In the genomic region with DNA sequence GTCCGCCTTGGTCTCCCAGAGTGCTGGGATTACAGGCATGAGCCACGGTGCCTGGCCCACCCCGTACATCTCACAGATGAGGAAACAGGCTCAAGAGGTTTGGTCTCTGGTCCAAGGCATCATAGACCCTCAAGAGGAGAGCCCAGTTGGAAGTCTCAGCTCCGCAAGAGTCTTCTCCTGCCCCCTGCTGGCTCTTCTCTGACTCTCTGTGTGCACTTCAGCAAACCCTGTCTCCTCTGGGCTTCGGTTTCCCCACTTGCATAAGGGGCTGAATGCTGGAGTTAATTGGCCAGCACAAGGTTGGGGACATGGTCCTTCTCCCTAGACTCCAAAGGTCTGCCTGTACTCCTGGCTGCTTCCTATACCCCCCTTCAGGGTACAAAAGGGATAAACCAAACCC, we compare ENCODE assay signal across 11 cellular contexts. TPM values are rescaled to one million over a fixed set of nuclear protein-coding genes. Genes with fewer than 3 reads are reported as not detected.
DNase-seq lines count a peak whose midpoint lies in the region; ATAC-seq, FAIRE-seq and TF ChIP-seq lines count a peak whose summit lies in the region.
"Had no signal": no experiment of that assay in that cellular context is flagged by ENCODE, and none has a peak within 500 bp of the region (broad histone marks: within the 10 kb centered on the region; RNA-seq: fewer than 3 reads in every experiment).

No MANE protein-coding gene starts in this region.

- H3K9me3 ChIP-seq in K562 (replicated peaks; ENCODE audit: control insufficient read depth, insufficient read depth, low read depth, low read length) (no peaks in the 10 kb centered on the region), neural cell (ENCODE audit: low read length) (no peaks in the 10 kb centered on the region)

- DNase-seq in GM06990 (ENCODE audit: extremely low read depth, insufficient read length) (no peak), Kasumi-1 (lab: John Stamatoyannopoulos, UW) (peak; percentile 48 to 60), K562 (ENCODE audit: extremely low read depth in 1 of 4, low spot score in 3 of 4) (peak in 3 of 4 experiments; percentile 27 to 62 (median 40)), amniotic stem cell (lab: John Stamatoyannopoulos, UW) (no peak), DMS153 treated with DMSO at 0.1 percent for 48 hours (lab: John Stamatoyannopoulos, UW; ENCODE audit: unreplicated experiment) (no peak), mesothelial cell of epicardium (ENCODE audit: low spot score in 2 of 2, unreplicated experiment in 2 of 2) (no peak)
- DNase-seq: activated CD4-positive, alpha-beta T cell treated with anti-CD3 and anti-CD28 coated beads for 4 hours; stimulated activated naive B cell treated with anti-CD40 and anti-IgM and Interleukin-4, amounts not matched to agents 10 μg/mL and 1 μg/mL and 100 μg/mL, for 72 hours had no signal

- H3K9me1 ChIP-seq in K562 (ENCODE audit: control insufficient read depth, insufficient read depth, low read length): no peaks in the 10 kb centered on the region

- POLR2A ChIA-PET in K562 (lab: Yijun Ruan, JAX): interaction anchor here (0.6 to 1.3 kb wide), 4 partner anchors 9 to 304 kb away, joined by 3 to 4 read pairs (median 4); no protein-coding TSS in a partner anchor

- H3K9ac ChIP-seq in K562 (ENCODE audit: insufficient read depth in 1 of 2, low read depth in 2 of 2, low read length in 2 of 2) (0 out of 4 replicates have a peak overlapping the region, but pooled peaks of 1 of the 2 experiments have one; percentile 48), neural cell (ENCODE audit: low read length) (no peak overlapping the region)

- H3K27ac ChIP-seq in K562 (ENCODE audit: extremely low read depth, low read depth, low read length): no peak overlapping the region
- H3K27ac ChIP-seq in neural cell (ENCODE audit: low read length): no peak overlapping the region

- in situ Hi-C loops in K562 (cut with MboI): no loop called here

- WGBS in K562 (ENCODE audit: insufficient coverage, low coverage, missing lambda C conversion rate): 47% methylated on average over 4 of the region's 5 CpGs

- CTCF ChIA-PET in K562 (lab: Yijun Ruan, JAX; ENCODE audit: low intra/inter-chr PET ratio): no interaction called here

- H3K27me3 ChIP-seq in GM06990 (replicated peaks; ENCODE audit: control insufficient read depth, insufficient read depth, low read length): no peaks in the 10 kb centered on the region
- H3K27me3 ChIP-seq in K562 (ENCODE audit: control insufficient read depth in 2 of 2, insufficient read depth in 2 of 2, low read length in 2 of 2): no peaks in the 10 kb centered on the region
- H3K27me3 ChIP-seq in neural cell (ENCODE audit: insufficient read depth, low read depth, low read length): no peaks in the 10 kb centered on the region

- TF ChIP-seq RAD21 in K562 (CRISPR knock-in tag; conservative IDR thresholded peaks at IDR 0.05 in 1 of 2, IDR thresholded peaks at IDR 0.05 in 1 of 2): peak in 1 of 2 experiments; percentile 53; a peak in 2 of 4 replicates
- no peak for TF ChIP-seq RAD21 in neural cell (conservative IDR thresholded peaks at IDR 0.05)

- H4K20me1 ChIP-seq in K562 (replicated peaks; ENCODE audit: control insufficient read depth, insufficient read depth, low read length) (no peaks in the 10 kb centered on the region), neural cell (ENCODE audit: insufficient read depth) (no peaks in the 10 kb centered on the region)

- H3K4me3 ChIP-seq in GM06990 (replicated peaks; ENCODE audit: low read depth, low read length) (no peak overlapping the region), K562 (no peak overlapping the region), neural cell (ENCODE audit: low read length) (no peak overlapping the region)

- H3K9me3 Mint-ChIP-seq in mesothelial cell of epicardium: no peaks in the 10 kb centered on the region
- H3K9me3 Mint-ChIP-seq: dendritic cell treated with granulocyte-macrophage colony-stimulating factor and Interleukin-4, amounts not matched to agents 40 ng/mL and 50 ng/mL, for 4 days; IgD-negative memory B cell; stimulated activated naive B cell treated with anti-CD40 and anti-IgM and Interleukin-4, amounts not matched to agents 10 μg/mL and 1 μg/mL and 100 μg/mL, for 72 hours had no signal

- no peak overlapping the region for H2AFZ ChIP-seq in K562 (ENCODE audit: low read depth, low read length)
- H2AFZ ChIP-seq in neural cell (ENCODE audit: low read depth, low read length): no peak overlapping the region

- peaks cover 9 to 41% of the 10 kb centered on the region in 2 experiments; a peak in 4 of 5 replicates for H3K4me1 ChIP-seq in K562 (replicated peaks in 1 of 2; ENCODE audit: control insufficient read depth in 2 of 2, insufficient read depth in 2 of 2, low read length in 2 of 2)

- H3F3A ChIP-seq in neural cell (ENCODE audit: insufficient read depth, low read length, poor library complexity, severe bottlenecking): no peaks in the 10 kb centered on the region

- TF ChIP-seq CTCF in GM06990 (IDR thresholded peaks at IDR 0.05; ENCODE audit: insufficient read depth, low read length, poor library complexity, severe bottlenecking) (peak; percentile 45), K562 (IDR thresholded peaks at IDR 0.05 in 2 of 3, conservative IDR thresholded peaks at IDR 0.05 in 1 of 3; ENCODE audit: insufficient read depth in 2 of 3, low read depth in 1 of 3, low read length in 3 of 3) (peak; percentile 58 to 63 (median 58)), neural cell (IDR thresholded peaks at IDR 0.05; ENCODE audit: poor library complexity, severe bottlenecking) (peak; percentile 26), mesothelial cell of epicardium (IDR thresholded peaks at IDR 0.05; ENCODE audit: unreplicated experiment) (no peak)

- no peak overlapping the region for H3K4me3 Mint-ChIP-seq in mesothelial cell of epicardium
- H3K4me3 Mint-ChIP-seq: dendritic cell treated with granulocyte-macrophage colony-stimulating factor and Interleukin-4, amounts not matched to agents 40 ng/mL and 50 ng/mL, for 4 days; IgD-negative memory B cell; stimulated activated naive B cell treated with anti-CD40 and anti-IgM and Interleukin-4, amounts not matched to agents 10 μg/mL and 1 μg/mL and 100 μg/mL, for 72 hours had no signal

- no peak for FAIRE-seq in K562 (lab: Jason Lieb, UNC)

- no peak for TF ChIP-seq EP300 in K562 (IDR thresholded peaks at IDR 0.05; ENCODE audit: low read length)
- TF ChIP-seq EP300 in neural cell (conservative IDR thresholded peaks at IDR 0.05; ENCODE audit: poor library complexity, severe bottlenecking): no peak

- H3K27me3 Mint-ChIP-seq in mesothelial cell of epicardium (ENCODE audit: low read depth): no peaks in the 10 kb centered on the region
- H3K27me3 Mint-ChIP-seq: IgD-negative memory B cell; stimulated activated naive B cell treated with anti-CD40 and anti-IgM and Interleukin-4, amounts not matched to agents 10 μg/mL and 1 μg/mL and 100 μg/mL, for 72 hours had no signal

- no peaks in the 10 kb centered on the region for H3K36me3 Mint-ChIP-seq in mesothelial cell of epicardium

- intact Hi-C loops in K562 (cut with micrococcal nuclease): loop anchor here (10.0 kb wide), 1 partner anchor 345 kb away; the partner anchor contains the start of gene BSN

- no TSS peak for BruUV-seq in K562 (replicated peaks; lab: Mats Ljungman, UMichigan)

- no peak overlapping the region for H3K27ac Mint-ChIP-seq in mesothelial cell of epicardium
- H3K27ac Mint-ChIP-seq: dendritic cell treated with granulocyte-macrophage colony-stimulating factor and Interleukin-4, amounts not matched to agents 40 ng/mL and 50 ng/mL, for 4 days; IgD-negative memory B cell; stimulated activated naive B cell treated with anti-CD40 and anti-IgM and Interleukin-4, amounts not matched to agents 10 μg/mL and 1 μg/mL and 100 μg/mL, for 72 hours had no signal

- H3K79me2 ChIP-seq in K562 (ENCODE audit: control insufficient read depth, insufficient read depth, low read length): peaks cover 16% of the 10 kb centered on the region
- no peaks in the 10 kb centered on the region for H3K79me2 ChIP-seq in neural cell (replicated peaks; ENCODE audit: insufficient read depth, low read length)

- no peak overlapping the region; the same call in 1 of the 2 replicates for H3K4me2 ChIP-seq in K562 (ENCODE audit: insufficient read depth, low read length)
- H3K4me2 ChIP-seq in neural cell (ENCODE audit: low read length): no peak overlapping the region

- H3K36me3 ChIP-seq in GM06990 (ENCODE audit: control insufficient read depth, insufficient read depth, low read length) (no peaks in the 10 kb centered on the region; the same call in 1 of the 2 replicates), K562 (ENCODE audit: control insufficient read depth, insufficient read depth, low read length) (peaks cover 4% of the 10 kb centered on the region; the same call in 1 of the 3 replicates), neural cell (ENCODE audit: insufficient read depth, low read length) (no peaks in the 10 kb centered on the region)

- TF ChIP-seq POLR2A in K562 (conservative IDR thresholded peaks at IDR 0.05): no peak

- H3K9me2 ChIP-seq in neural cell (ENCODE audit: insufficient read depth, low read length): no peaks in the 10 kb centered on the region

- peak; percentile 36 for ATAC-seq in K562
- ATAC-seq: stimulated activated naive B cell treated with anti-CD40 and anti-IgM and Interleukin-4, amounts not matched to agents 10 μg/mL and 1 μg/mL and 100 μg/mL, for 72 hours had no signal

- H3K4me1 Mint-ChIP-seq in mesothelial cell of epicardium: peaks cover 3% of the 10 kb centered on the region

RNA-seq across cellular contexts. Expression of gene MST1R, which starts 3.9 kb away (rescaled TPM):
- total RNA-seq in K562 (2011; cell fraction: chromatin; rRNA removed; ENCODE audit: low replicate concordance): 33.5 and 111 TPM in 2 replicates
- 67.0 and 71.2 TPM in 2 replicates for total RNA-seq in K562 (2011; cell fraction: nucleolus; rRNA removed)
- total RNA-seq in K562 (2011; cell fraction: nucleoplasm; rRNA removed): 41.4 and 44.9 TPM in 2 replicates
- 3.8 and 3.9 TPM in 2 replicates for total RNA-seq in K562 (2014; rRNA removed)
- 1.3 and 1.9 TPM in 2 replicates for total RNA-seq in K562 (2014; rRNA removed; fragmentation: Illumina TruSeq; extraction: Trizol)
- total RNA-seq in K562 (2015; rRNA removed; fragmentation: Illumina TruSeq; extraction: Trizol): 2.0 TPM in 2 replicates
- total RNA-seq in K562 (2021): 8.1 and 9.1 TPM in 2 replicates
- polyA plus RNA-seq in K562 (2011; rRNA removed): 10.0 and 12.5 TPM in 2 replicates
- 8.7 and 12.9 TPM in 2 replicates for polyA plus RNA-seq in K562 (2011; cell fraction: cytosol; rRNA removed)
- polyA plus RNA-seq in K562 (2011; cell fraction: nucleus; rRNA removed): 108 and 157 TPM in 2 replicates
- polyA plus RNA-seq in K562 (2012): 5.8 and 7.3 TPM in 2 replicates
- polyA plus RNA-seq in K562 (2014; fragmentation: Illumina TruSeq; extraction: Trizol): 4.2 and 5.3 TPM in 2 replicates
- 1 to 10 TPM; 2.6 to 2.7 TPM for polyA plus RNA-seq in K562 (2014; fragmentation: Nextera tagmentation; extraction: Ambion mirVana)
- 5.3 and 10.1 TPM in 2 replicates for polyA plus RNA-seq in K562 (2014; rRNA removed)
- 5.6 and 6.5 TPM in 2 replicates for polyA minus RNA-seq in K562 (2011; rRNA and poly(A)+ RNA removed)
- polyA minus RNA-seq in K562 (2011; cell fraction: cytosol; rRNA and poly(A)+ RNA removed): 6.6 and 7.5 TPM in 2 replicates
- 24.5 and 26.3 TPM in 2 replicates for polyA minus RNA-seq in K562 (2011; cell fraction: nucleus; rRNA and poly(A)+ RNA removed)
- polyA plus RNA-seq in neural cell: 2.0 and 4.2 TPM in 2 replicates
- polyA minus RNA-seq in neural cell: 1.5 and 2.5 TPM in 2 replicates
- total RNA-seq in mesothelial cell of epicardium: 3.8 to 7.0 TPM (median 4.3 TPM) in 3 replicates

RNA-seq across cellular contexts. Expression of gene MON1A, which starts 29.8 kb away (rescaled TPM):
- 7.5 and 24.3 TPM in 2 replicates for total RNA-seq in K562 (2011; cell fraction: chromatin; rRNA removed; ENCODE audit: low replicate concordance)
- total RNA-seq in K562 (2011; cell fraction: nucleolus; rRNA removed): 12.4 and 15.2 TPM in 2 replicates
- total RNA-seq in K562 (2011; cell fraction: nucleoplasm; rRNA removed): 12.1 and 14.5 TPM in 2 replicates
- total RNA-seq in K562 (2014; rRNA removed): 12.6 and 15.7 TPM in 2 replicates
- 3.4 and 4.1 TPM in 2 replicates for total RNA-seq in K562 (2014; rRNA removed; fragmentation: Illumina TruSeq; extraction: Trizol)
- 7.9 and 8.7 TPM in 2 replicates for total RNA-seq in K562 (2015; rRNA removed; fragmentation: Illumina TruSeq; extraction: Trizol)
- 13.8 and 14.7 TPM in 2 replicates for total RNA-seq in K562 (2021)
- 5.8 and 7.8 TPM in 2 replicates for polyA plus RNA-seq in K562 (2011; rRNA removed)
- polyA plus RNA-seq in K562 (2011; cell fraction: cytosol; rRNA removed): 12.0 and 31.0 TPM in 2 replicates
- 12.5 and 19.2 TPM in 2 replicates for polyA plus RNA-seq in K562 (2011; cell fraction: nucleus; rRNA removed)
- polyA plus RNA-seq in K562 (2012): 10.5 and 11.5 TPM in 2 replicates
- polyA plus RNA-seq in K562 (2014; fragmentation: Illumina TruSeq; extraction: Trizol): 6.8 and 8.4 TPM in 2 replicates
- polyA plus RNA-seq in K562 (2014; fragmentation: Nextera tagmentation; extraction: Ambion mirVana): 1 to 10 TPM; 1.1 to 1.5 TPM
- polyA plus RNA-seq in K562 (2014; rRNA removed): 12.9 and 13.4 TPM in 2 replicates
- polyA minus RNA-seq in K562 (2011; rRNA and poly(A)+ RNA removed): 3.2 and 5.0 TPM in 2 replicates
- 6.2 and 10.4 TPM in 2 replicates for polyA minus RNA-seq in K562 (2011; cell fraction: cytosol; rRNA and poly(A)+ RNA removed)
- 5.5 and 5.9 TPM in 2 replicates for polyA minus RNA-seq in K562 (2011; cell fraction: nucleus; rRNA and poly(A)+ RNA removed)
- 35.4 and 41.3 TPM in 2 replicates for polyA plus RNA-seq in neural cell
- 19.7 and 24.1 TPM in 2 replicates for polyA minus RNA-seq in neural cell
- 5.7 to 6.2 TPM (median 5.7 TPM) in 3 replicates for total RNA-seq in mesothelial cell of epicardium

RNA-seq across cellular contexts. Expression of gene CAMKV, which starts 30.1 kb away (rescaled TPM):
- 1.7 and 5.6 TPM in 2 replicates for total RNA-seq in K562 (2011; cell fraction: chromatin; rRNA removed; ENCODE audit: low replicate concordance)
- total RNA-seq in K562 (2011; cell fraction: nucleolus; rRNA removed): 3.2 and 4.2 TPM in 2 replicates
- 1.5 and 2.2 TPM in 2 replicates for total RNA-seq in K562 (2011; cell fraction: nucleoplasm; rRNA removed)
- total RNA-seq in K562 (2014; rRNA removed) (1.2 and 1.8 TPM in 2 replicates), K562 (2014; rRNA removed; fragmentation: Illumina TruSeq; extraction: Trizol) (0.51 and 0.73 TPM in 2 replicates), K562 (2015; rRNA removed; fragmentation: Illumina TruSeq; extraction: Trizol) (0.26 and 0.51 TPM in 2 replicates), K562 (2021) (2.3 and 2.7 TPM in 2 replicates), mesothelial cell of epicardium (0.14 to 0.58 TPM in 2 of 3 replicates, not detected in the other)
- polyA plus RNA-seq in K562 (2011; rRNA removed) (1.0 and 1.5 TPM in 2 replicates), K562 (2014; fragmentation: Illumina TruSeq; extraction: Trizol) (0.79 and 1.4 TPM in 2 replicates), K562 (2014; fragmentation: Nextera tagmentation; extraction: Ambion mirVana) (under 1 TPM; 0.08 to 0.22 TPM), K562 (2014; rRNA removed) (1.5 and 1.7 TPM in 2 replicates), neural cell (293 and 316 TPM in 2 replicates)
- 0.86 and 1.3 TPM in 2 replicates for polyA plus RNA-seq in K562 (2011; cell fraction: cytosol; rRNA removed)
- polyA plus RNA-seq in K562 (2011; cell fraction: nucleus; rRNA removed): 3.4 and 10.4 TPM in 2 replicates
- polyA plus RNA-seq in K562 (2012): 0.19 and 0.57 TPM in 2 replicates
- 0.99 and 1.2 TPM in 2 replicates for polyA minus RNA-seq in K562 (2011; rRNA and poly(A)+ RNA removed)
- 0.76 TPM in 1 of 2 replicates, not detected in the other for polyA minus RNA-seq in K562 (2011; cell fraction: cytosol; rRNA and poly(A)+ RNA removed)
- polyA minus RNA-seq in K562 (2011; cell fraction: nucleus; rRNA and poly(A)+ RNA removed): 0.89 and 1.8 TPM in 2 replicates
- polyA minus RNA-seq in neural cell: 148 and 151 TPM in 2 replicates
- polyA plus RNA-seq: IgD-negative memory B cell had no signal

RNA-seq across cellular contexts. Expression of gene RBM6, which starts 40.1 kb away (rescaled TPM):
- total RNA-seq in K562 (2011; cell fraction: chromatin; rRNA removed; ENCODE audit: low replicate concordance): 148 and 318 TPM in 2 replicates
- total RNA-seq in K562 (2011; cell fraction: nucleolus; rRNA removed): 81.0 and 95.5 TPM in 2 replicates
- 131 and 141 TPM in 2 replicates for total RNA-seq in K562 (2011; cell fraction: nucleoplasm; rRNA removed)
- total RNA-seq in K562 (2014; rRNA removed) (53.2 and 54.8 TPM in 2 replicates), K562 (2014; rRNA removed; fragmentation: Illumina TruSeq; extraction: Trizol) (63.2 and 73.7 TPM in 2 replicates), K562 (2015; rRNA removed; fragmentation: Illumina TruSeq; extraction: Trizol) (72.0 and 80.3 TPM in 2 replicates), K562 (2021) (50.2 and 54.8 TPM in 2 replicates), mesothelial cell of epicardium (158 to 162 TPM (median 159 TPM) in 3 replicates)
- polyA plus RNA-seq in K562 (2011; rRNA removed) (49.9 and 57.8 TPM in 2 replicates), K562 (2014; fragmentation: Illumina TruSeq; extraction: Trizol) (66.3 and 82.2 TPM in 2 replicates), K562 (2014; fragmentation: Nextera tagmentation; extraction: Ambion mirVana) (10 to 100 TPM; 19.9 to 36.9 TPM), K562 (2014; rRNA removed) (61.1 and 63.4 TPM in 2 replicates), neural cell (177 and 192 TPM in 2 replicates)
- polyA plus RNA-seq in K562 (2011; cell fraction: cytosol; rRNA removed): 15.5 and 22.9 TPM in 2 replicates
- polyA plus RNA-seq in K562 (2011; cell fraction: nucleus; rRNA removed): 108 and 122 TPM in 2 replicates
- polyA plus RNA-seq in K562 (2012): 36.6 and 49.5 TPM in 2 replicates
- 46.2 and 51.1 TPM in 2 replicates for polyA minus RNA-seq in K562 (2011; rRNA and poly(A)+ RNA removed)
- 13.9 and 17.2 TPM in 2 replicates for polyA minus RNA-seq in K562 (2011; cell fraction: cytosol; rRNA and poly(A)+ RNA removed)
- 22.6 and 39.7 TPM in 2 replicates for polyA minus RNA-seq in K562 (2011; cell fraction: nucleus; rRNA and poly(A)+ RNA removed)
- 115 and 129 TPM in 2 replicates for polyA minus RNA-seq in neural cell

RNA-seq across cellular contexts. Expression of gene TRAIP, which starts 43.5 kb away (rescaled TPM):
- 34.3 and 75.0 TPM in 2 replicates for total RNA-seq in K562 (2011; cell fraction: chromatin; rRNA removed; ENCODE audit: low replicate concordance)
- 42.7 and 43.7 TPM in 2 replicates for total RNA-seq in K562 (2011; cell fraction: nucleolus; rRNA removed)
- total RNA-seq in K562 (2011; cell fraction: nucleoplasm; rRNA removed): 45.4 and 49.5 TPM in 2 replicates
- total RNA-seq in K562 (2014; rRNA removed) (16.3 and 17.6 TPM in 2 replicates), K562 (2014; rRNA removed; fragmentation: Illumina TruSeq; extraction: Trizol) (12.3 and 14.3 TPM in 2 replicates), K562 (2015; rRNA removed; fragmentation: Illumina TruSeq; extraction: Trizol) (14.6 and 17.3 TPM in 2 replicates), K562 (2021) (20.2 and 24.7 TPM in 2 replicates), mesothelial cell of epicardium (10.4 to 15.0 TPM (median 10.6 TPM) in 3 replicates)
- polyA plus RNA-seq in K562 (2011; rRNA removed) (19.7 and 24.7 TPM in 2 replicates), K562 (2014; fragmentation: Illumina TruSeq; extraction: Trizol) (20.4 and 21.2 TPM in 2 replicates), K562 (2014; fragmentation: Nextera tagmentation; extraction: Ambion mirVana) (10 to 100 TPM; 37.5 to 38.6 TPM), K562 (2014; rRNA removed) (17.8 and 23.0 TPM in 2 replicates), neural cell (7.5 and 7.6 TPM in 2 replicates)
- polyA plus RNA-seq in K562 (2011; cell fraction: cytosol; rRNA removed): 16.5 and 19.4 TPM in 2 replicates
- 102 and 132 TPM in 2 replicates for polyA plus RNA-seq in K562 (2011; cell fraction: nucleus; rRNA removed)
- polyA plus RNA-seq in K562 (2012): 15.0 and 20.5 TPM in 2 replicates
- polyA minus RNA-seq in K562 (2011; rRNA and poly(A)+ RNA removed): 19.3 and 27.0 TPM in 2 replicates
- 9.0 and 12.7 TPM in 2 replicates for polyA minus RNA-seq in K562 (2011; cell fraction: cytosol; rRNA and poly(A)+ RNA removed)
- 19.9 and 23.3 TPM in 2 replicates for polyA minus RNA-seq in K562 (2011; cell fraction: nucleus; rRNA and poly(A)+ RNA removed)
- 2.7 and 3.7 TPM in 2 replicates for polyA minus RNA-seq in neural cell

Comparison
In these comparisons a context has a peak if more than half of its experiments do, and no peak if none do; other contexts are left out.
1. DNase-seq: peak in Kasumi-1 (2 of 2) and K562 (3 of 4); none in GM06990 (single experiment), amniotic stem cell (single experiment), DMS153 treated with DMSO at 0.1 percent for 48 hours (single experiment) and mesothelial cell of epicardium (0 of 2).